ENCODE assay signal across 18 cellular contexts in genomic region chr14:44989497-44990440, GRCh38. TPM values are rescaled to one million over a fixed set of nuclear protein-coding genes. Genes with fewer than 3 reads are reported as not detected.
A peak's percentile ranks its signal among the peaks of the same experiment; 100 is the strongest.
DNase-seq lines count a peak whose midpoint lies in the region; ATAC-seq and TF ChIP-seq lines count a peak whose summit lies in the region.
"Had no signal": no experiment of that assay in that cellular context is flagged by ENCODE, and none has a peak within 500 bp of the region (broad histone marks: within the 10 kb centered on the region; RNA-seq: fewer than 3 reads in every experiment).

No MANE protein-coding gene starts in this region.

- 54% methylated on average over 3 of the region's 3 CpGs for WGBS in right cardiac atrium
- no CpG with 5 or more reads among the region's 3 CpGs for WGBS in H9 (ENCODE audit: extremely low coverage, insufficient read length, low lambda C conversion rate)

- ATAC-seq in activated CD8-positive, alpha-beta T cell treated with anti-CD3 and anti-CD28 coated beads, Interleukin-2, amount 10 ng/mL, durations not matched to agents 7 days and 5 days, result no peak
- ATAC-seq in activated CD8-positive, alpha-beta T cell treated with anti-CD3 and anti-CD28 coated beads for 36 hours, result no peak
- ATAC-seq in activated T-helper 17 cell treated with anti-CD3 and anti-CD28 coated beads, Interleukin-2, amount 50 U/mL, for 72 hours (replicated peaks), result no peak
- peak; percentile 44 to 52 for ATAC-seq in right cardiac atrium

- H3K27ac ChIP-seq in right cardiac atrium (ENCODE audit: low read length), result no peak overlapping the region
- H3K27ac ChIP-seq in temporal lobe (ENCODE audit: low read depth, low read length), result peak overlapping the region; percentile 23
- H3K27ac ChIP-seq in H9 (ENCODE audit: insufficient read length, low read depth, low read length), result no peak overlapping the region

- no peak overlapping the region for H3T11ph ChIP-seq in H9 (ENCODE audit: low read length)

- H3K9me3 Mint-ChIP-seq in activated CD8-positive, alpha-beta T cell treated with anti-CD3 and anti-CD28 coated beads, Interleukin-2, amount 10 ng/mL, durations not matched to agents 7 days and 5 days (ENCODE audit: insufficient read depth), result no peaks in the 10 kb centered on the region
- H3K9me3 Mint-ChIP-seq in activated CD8-positive, alpha-beta T cell treated with anti-CD3 and anti-CD28 coated beads for 36 hours, result no peaks in the 10 kb centered on the region
- no peaks in the 10 kb centered on the region for H3K9me3 Mint-ChIP-seq in activated T-helper 17 cell treated with anti-CD3 and anti-CD28 coated beads, Interleukin-2, amount 50 U/mL, for 72 hours
- H3K9me3 Mint-ChIP-seq in H9, result no peaks in the 10 kb centered on the region
- H3K9me3 Mint-ChIP-seq: type B pancreatic cell had no signal

- no peak overlapping the region for H3K4me3 Mint-ChIP-seq in activated CD8-positive, alpha-beta T cell treated with anti-CD3 and anti-CD28 coated beads, Interleukin-2, amount 10 ng/mL, durations not matched to agents 7 days and 5 days
- H3K4me3 Mint-ChIP-seq in activated CD8-positive, alpha-beta T cell treated with anti-CD3 and anti-CD28 coated beads for 36 hours, result no peak overlapping the region
- no peak overlapping the region for H3K4me3 Mint-ChIP-seq in activated T-helper 17 cell treated with anti-CD3 and anti-CD28 coated beads, Interleukin-2, amount 50 U/mL, for 72 hours
- H3K4me3 Mint-ChIP-seq in H9, result no peak overlapping the region
- H3K4me3 Mint-ChIP-seq: activated naive CD4-positive, alpha-beta T cell treated with anti-CD3 and anti-CD28 coated beads, Interleukin-2, amount 50 U/mL, for 24 hours; CD14-positive monocyte; type B pancreatic cell had no signal

- no peak overlapping the region for H2AFZ ChIP-seq in H9 (ENCODE audit: low read length)

- no peak overlapping the region for H3K56ac ChIP-seq in H9 (ENCODE audit: insufficient read length, low read depth, low read length)

- intact Hi-C loops in activated CD8-positive, alpha-beta T cell treated with anti-CD3 and anti-CD28 coated beads for 36 hours (cut with micrococcal nuclease), result no loop called here
- intact Hi-C loops in right cardiac atrium (cut with DNase I), result no loop called here

- POLR2A ChIA-PET in activated CD8-positive, alpha-beta T cell treated with anti-CD3 and anti-CD28 coated beads, Interleukin-2, amount 10 ng/mL, durations not matched to agents 7 days and 5 days (lab: Charles Lee), result no interaction called here
- POLR2A ChIA-PET in activated CD8-positive, alpha-beta T cell treated with anti-CD3 and anti-CD28 coated beads for 36 hours (lab: Charles Lee), result no interaction called here

- no peaks in the 10 kb centered on the region for H3K9me3 ChIP-seq in right cardiac atrium (ENCODE audit: control insufficient read depth, low read length)
- H3K9me3 ChIP-seq in H9 (ENCODE audit: control insufficient read depth, low read depth, low read length), result no peaks in the 10 kb centered on the region

- CTCF ChIA-PET in activated CD8-positive, alpha-beta T cell treated with anti-CD3 and anti-CD28 coated beads, Interleukin-2, amount 10 ng/mL, durations not matched to agents 7 days and 5 days (lab: Charles Lee), result no interaction called here
- CTCF ChIA-PET in activated CD8-positive, alpha-beta T cell treated with anti-CD3 and anti-CD28 coated beads for 36 hours (lab: Charles Lee), result no interaction called here

- H3K18ac ChIP-seq in H9 (ENCODE audit: insufficient read length, low read depth, low read length), result no peak overlapping the region

- no peak for DNase-seq in activated CD8-positive, alpha-beta T cell treated with anti-CD3 and anti-CD28 coated beads, Interleukin-2, amount 10 ng/mL, durations not matched to agents 7 days and 5 days
- no peak for DNase-seq in activated CD8-positive, alpha-beta T cell treated with anti-CD3 and anti-CD28 coated beads for 36 hours
- no peak for DNase-seq in right cardiac atrium
- no peak for DNase-seq in NCI-H2029 (lab: John Stamatoyannopoulos, UW)
- DNase-seq in H9, result no peak
- no peak for DNase-seq in hippocampal formation (lab: John Stamatoyannopoulos, UW)
- DNase-seq: activated CD4-positive, alpha-beta T cell treated with anti-CD3 and anti-CD28 coated beads for 4 hours; NCI-H1105; NCI-H226; SIG-M5; stimulated activated CD4-positive, alpha-beta T cell treated with anti-CD3 and anti-CD28 coated beads, Interleukin-2, amount 100 ng/mL, for 48 hours; stimulated activated CD8-positive, alpha-beta memory T cell treated with anti-CD3 and anti-CD28 coated beads, Interleukin-4, amount 100 ng/mL, for 48 hours; T-helper 9 cell had no signal

- no peaks in the 10 kb centered on the region for H3K4me1 Mint-ChIP-seq in activated CD8-positive, alpha-beta T cell treated with anti-CD3 and anti-CD28 coated beads, Interleukin-2, amount 10 ng/mL, durations not matched to agents 7 days and 5 days (ENCODE audit: low read depth)
- H3K4me1 Mint-ChIP-seq in activated CD8-positive, alpha-beta T cell treated with anti-CD3 and anti-CD28 coated beads for 36 hours (ENCODE audit: low read depth), result peaks cover 7% of the 10 kb centered on the region
- H3K4me1 Mint-ChIP-seq in activated T-helper 17 cell treated with anti-CD3 and anti-CD28 coated beads, Interleukin-2, amount 50 U/mL, for 72 hours, result peaks cover 11% of the 10 kb centered on the region
- no peaks in the 10 kb centered on the region for H3K4me1 Mint-ChIP-seq in H9

- peaks cover 6% of the 10 kb centered on the region for H3K4me1 ChIP-seq in right cardiac atrium (ENCODE audit: control insufficient read depth, insufficient read depth, low read length)
- H3K4me1 ChIP-seq in H9 (ENCODE audit: insufficient read depth, low read length), result no peaks in the 10 kb centered on the region

- no peak overlapping the region for H2BK20ac ChIP-seq in H9 (ENCODE audit: low read depth, low read length, poor library complexity, severe bottlenecking)

- no peak overlapping the region for H3K14ac ChIP-seq in H9 (ENCODE audit: insufficient read depth, low read length)

- no peak overlapping the region for H3K23ac ChIP-seq in H9 (ENCODE audit: insufficient read length, low read depth, low read length)

- peak overlapping the region; percentile 2 for H3K27ac Mint-ChIP-seq in activated CD8-positive, alpha-beta T cell treated with anti-CD3 and anti-CD28 coated beads, Interleukin-2, amount 10 ng/mL, durations not matched to agents 7 days and 5 days
- H3K27ac Mint-ChIP-seq in activated CD8-positive, alpha-beta T cell treated with anti-CD3 and anti-CD28 coated beads for 36 hours, result no peak overlapping the region
- peak overlapping the region; percentile 24 for H3K27ac Mint-ChIP-seq in activated T-helper 17 cell treated with anti-CD3 and anti-CD28 coated beads, Interleukin-2, amount 50 U/mL, for 72 hours
- H3K27ac Mint-ChIP-seq in H9, result no peak overlapping the region; a peak in 1 of 7 replicates
- H3K27ac Mint-ChIP-seq: activated naive CD4-positive, alpha-beta T cell treated with anti-CD3 and anti-CD28 coated beads, Interleukin-2, amount 50 U/mL, for 24 hours; type B pancreatic cell had no signal

- no peaks in the 10 kb centered on the region for H3K27me3 Mint-ChIP-seq in activated CD8-positive, alpha-beta T cell treated with anti-CD3 and anti-CD28 coated beads, Interleukin-2, amount 10 ng/mL, durations not matched to agents 7 days and 5 days (ENCODE audit: low read depth)
- H3K27me3 Mint-ChIP-seq in activated CD8-positive, alpha-beta T cell treated with anti-CD3 and anti-CD28 coated beads for 36 hours, result no peaks in the 10 kb centered on the region
- H3K27me3 Mint-ChIP-seq in activated T-helper 17 cell treated with anti-CD3 and anti-CD28 coated beads, Interleukin-2, amount 50 U/mL, for 72 hours, result no peaks in the 10 kb centered on the region
- no peaks in the 10 kb centered on the region for H3K27me3 Mint-ChIP-seq in H9 (ENCODE audit: low read depth)
- H3K27me3 Mint-ChIP-seq: activated naive CD4-positive, alpha-beta T cell treated with anti-CD3 and anti-CD28 coated beads, Interleukin-2, amount 50 U/mL, for 24 hours; type B pancreatic cell had no signal

- no peak overlapping the region for H3K4me3 ChIP-seq in right cardiac atrium (ENCODE audit: low read length)

- H4K20me1 ChIP-seq in H9 (ENCODE audit: control insufficient read depth, insufficient read depth, insufficient read length), result no peaks in the 10 kb centered on the region

- H4K8ac ChIP-seq in H9 (replicated peaks; ENCODE audit: insufficient read length, low read depth, low read length), result no peak overlapping the region

- H3K36me3 Mint-ChIP-seq in activated CD8-positive, alpha-beta T cell treated with anti-CD3 and anti-CD28 coated beads, Interleukin-2, amount 10 ng/mL, durations not matched to agents 7 days and 5 days (ENCODE audit: low read depth), result peaks cover 2% of the 10 kb centered on the region
- peaks cover 7% of the 10 kb centered on the region for H3K36me3 Mint-ChIP-seq in activated CD8-positive, alpha-beta T cell treated with anti-CD3 and anti-CD28 coated beads for 36 hours (ENCODE audit: low read depth)
- H3K36me3 Mint-ChIP-seq in activated T-helper 17 cell treated with anti-CD3 and anti-CD28 coated beads, Interleukin-2, amount 50 U/mL, for 72 hours (ENCODE audit: low read depth), result no peaks in the 10 kb centered on the region
- H3K36me3 Mint-ChIP-seq in H9 (ENCODE audit: insufficient read depth in 1 of 3, low read depth in 3 of 3), result 0 out of 7 replicates have a peak, but pooled peaks cover 0 to 4% (median 0%) of the 10 kb centered on the region in 3 experiments
- H3K36me3 Mint-ChIP-seq: CD14-positive monocyte had no signal

- H2BK5ac ChIP-seq in H9 (ENCODE audit: insufficient read length, low read length), result no peak overlapping the region

- H4K91ac ChIP-seq in H9 (ENCODE audit: insufficient read length, low read depth, low read length), result no peak overlapping the region

- H3K23me2 ChIP-seq in H9 (ENCODE audit: insufficient read length, low read depth, low read length, poor library complexity, severe bottlenecking), result no peaks in the 10 kb centered on the region

- no peaks in the 10 kb centered on the region for H3K27me3 ChIP-seq in right cardiac atrium (ENCODE audit: control insufficient read depth, insufficient read depth)
- no peaks in the 10 kb centered on the region for H3K27me3 ChIP-seq in H9 (ENCODE audit: insufficient read depth, low read length)

- H3K4ac ChIP-seq in H9 (ENCODE audit: low read depth, low read length), result no peak overlapping the region

- TF ChIP-seq CTCF in activated CD8-positive, alpha-beta T cell treated with anti-CD3 and anti-CD28 coated beads for 36 hours (IDR thresholded peaks at IDR 0.05), result no peak
- no peak for TF ChIP-seq CTCF in H9 (conservative IDR thresholded peaks at IDR 0.05)

- no peak overlapping the region for H2AK5ac ChIP-seq in H9 (ENCODE audit: insufficient read length, low read length)

- H3K79me1 ChIP-seq in H9 (ENCODE audit: insufficient read depth, low read depth, low read length, poor library complexity, severe bottlenecking), result no peaks in the 10 kb centered on the region

- H3K79me2 ChIP-seq in H9 (ENCODE audit: insufficient read depth, low read length), result no peaks in the 10 kb centered on the region

- H2BK15ac ChIP-seq in H9 (ENCODE audit: low read depth, low read length), result no peak overlapping the region

- no peak overlapping the region for H4K5ac ChIP-seq in H9 (ENCODE audit: insufficient read length, low read depth, low read length)

- H3K4me2 ChIP-seq in H9 (ENCODE audit: insufficient read depth, insufficient read length, low read length), result no peak overlapping the region

- no peak overlapping the region for H2BK12ac ChIP-seq in H9 (ENCODE audit: insufficient read length, low read depth, low read length)

- no peak overlapping the region for H3K9ac ChIP-seq in H9 (ENCODE audit: extremely low read depth, insufficient read length, low read length)

- no peak overlapping the region for H2BK120ac ChIP-seq in H9 (ENCODE audit: low read depth, low read length, poor library complexity, severe bottlenecking)

RNA-seq across cellular contexts. Expression of gene TOGARAM1, which starts 27.8 kb away (rescaled TPM):
- total RNA-seq in activated CD8-positive, alpha-beta T cell treated with anti-CD3 and anti-CD28 coated beads, Interleukin-2, amount 10 ng/mL, durations not matched to agents 7 days and 5 days, result 1 to 10 TPM; 8.9 to 9.5 TPM
- total RNA-seq in activated CD8-positive, alpha-beta T cell treated with anti-CD3 and anti-CD28 coated beads for 36 hours, result 1 to 10 TPM; 5.5 to 7.9 TPM
- total RNA-seq in activated T-helper 17 cell treated with anti-CD3 and anti-CD28 coated beads, Interleukin-2, amount 50 U/mL, for 72 hours, result 1 to 10 TPM; 5.0 to 8.3 TPM
- total RNA-seq in right cardiac atrium, result 10 to 100 TPM; 18.4 to 26.0 (median 19.6) TPM
- polyA plus RNA-seq in right cardiac atrium, result 7.1 TPM
- total RNA-seq in temporal lobe, result 37.1 TPM
- 9.6 and 11.4 TPM in 2 replicates for total RNA-seq in H9 (2021)

RNA-seq across cellular contexts. Expression of gene KLHL28, which starts 28.0 kb away (rescaled TPM):
- total RNA-seq in activated CD8-positive, alpha-beta T cell treated with anti-CD3 and anti-CD28 coated beads, Interleukin-2, amount 10 ng/mL, durations not matched to agents 7 days and 5 days, result 10 to 100 TPM; 13.9 to 15.2 TPM
- 10 to 100 TPM; 10.9 to 11.1 TPM for total RNA-seq in activated CD8-positive, alpha-beta T cell treated with anti-CD3 and anti-CD28 coated beads for 36 hours
- 10 to 100 TPM; 13.0 to 25.7 TPM for total RNA-seq in activated T-helper 17 cell treated with anti-CD3 and anti-CD28 coated beads, Interleukin-2, amount 50 U/mL, for 72 hours
- total RNA-seq in right cardiac atrium (10 to 100 TPM in 3 of 4 donors, 1 to 10 TPM in 1; 9.4 to 13.0 (median 12.3) TPM), temporal lobe (33.4 TPM), H9 (2021) (8.6 and 10.2 TPM in 2 replicates)
- polyA plus RNA-seq in right cardiac atrium, result 3.4 TPM

Comparison
In these comparisons a context has a peak if more than half of its experiments do, and no peak if none do; other contexts are left out.
1. H3K27ac Mint-ChIP-seq: peak in activated CD8-positive, alpha-beta T cell treated with anti-CD3 and anti-CD28 coated beads, Interleukin-2, amount 10 ng/mL, durations not matched to agents 7 days and 5 days (single experiment) and activated T-helper 17 cell treated with anti-CD3 and anti-CD28 coated beads, Interleukin-2, amount 50 U/mL, for 72 hours (single experiment); none in activated CD8-positive, alpha-beta T cell treated with anti-CD3 and anti-CD28 coated beads for 36 hours (single experiment) and H9 (0 of 3).
2. ATAC-seq: peak in right cardiac atrium (2 of 2); none in activated CD8-positive, alpha-beta T cell treated with anti-CD3 and anti-CD28 coated beads, Interleukin-2, amount 10 ng/mL, durations not matched to agents 7 days and 5 days (single experiment), activated CD8-positive, alpha-beta T cell treated with anti-CD3 and anti-CD28 coated beads for 36 hours (single experiment) and activated T-helper 17 cell treated with anti-CD3 and anti-CD28 coated beads, Interleukin-2, amount 50 U/mL, for 72 hours (single experiment).